21 cellular contexts compared by ENCODE assay signal in the genomic region with DNA sequence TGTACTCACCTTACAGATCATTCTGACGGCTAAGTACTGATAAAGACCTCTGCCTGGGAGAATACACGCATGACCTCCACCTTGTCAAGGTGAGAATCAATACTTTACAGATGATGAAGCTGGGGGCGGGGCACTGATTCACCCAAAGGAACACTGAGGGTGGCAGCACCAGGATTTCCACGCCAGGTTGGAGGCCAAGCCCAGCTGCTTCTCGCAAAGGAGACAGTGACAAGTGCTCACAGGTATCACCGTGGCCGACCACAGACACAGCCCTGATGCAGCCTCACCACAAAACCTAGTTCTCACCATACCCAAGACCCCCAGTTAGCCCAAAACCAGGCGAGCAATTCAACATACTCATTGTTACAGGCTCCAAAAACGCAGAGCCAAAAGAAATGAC.
"Had no signal": no experiment of that assay in that cellular context is flagged by ENCODE, and none has a peak within 500 bp of the region (broad histone marks: within the 10 kb centered on the region; RNA-seq: fewer than 3 reads in every experiment).

No MANE protein-coding gene starts in this region.

- H3K27ac ChIP-seq: heart right ventricle, neural progenitor cell, ovary, right lobe of liver, suprapubic skin, thyroid gland, upper lobe of left lung had no signal

- DNase-seq: effector memory CD8-positive, alpha-beta T cell; erythroblast; heart right ventricle; hypothalamus; kidney glomerular epithelial cell; mammary epithelial cell; naive thymus-derived CD8-positive, alpha-beta T cell; nucleus accumbens; ovary; right lobe of liver; stimulated activated CD4-positive, alpha-beta T cell treated with anti-CD3 and anti-CD28 coated beads, Interleukin-4, amount 100 ng/mL, for 1 hour; stimulated activated CD8-positive, alpha-beta memory T cell treated with anti-CD3 and anti-CD28 coated beads, Interleukin-4, amount 100 ng/mL, for 48 hours; stimulated activated naive CD8-positive, alpha-beta T cell treated with anti-CD3 and anti-CD28 coated beads, Interleukin-15, Interleukin-2, amounts not matched to agents 100 U/mL and 50 U/mL, for 24 hours; thyroid gland; upper lobe of left lung had no signal

- H3K36me3 ChIP-seq: heart right ventricle, neural progenitor cell, ovary, right lobe of liver, suprapubic skin, thyroid gland, upper lobe of left lung had no signal

- H3K27me3 ChIP-seq: neural progenitor cell, ovary, right lobe of liver, thyroid gland, upper lobe of left lung had no signal

- H3K4me1 ChIP-seq: heart right ventricle, neural progenitor cell, right lobe of liver had no signal

- H3K4me3 ChIP-seq: heart right ventricle, neural progenitor cell, ovary, right lobe of liver, suprapubic skin, thyroid gland, upper lobe of left lung had no signal

- H3K9me3 ChIP-seq: heart right ventricle, ovary, right lobe of liver, suprapubic skin, thyroid gland, upper lobe of left lung had no signal

- ATAC-seq: effector memory CD8-positive, alpha-beta T cell; heart right ventricle; naive thymus-derived CD8-positive, alpha-beta T cell; right lobe of liver; stimulated activated effector memory CD8-positive, alpha-beta T cell treated with anti-CD3 and anti-CD28 coated beads, Interleukin-12 subunit alpha, Interleukin-12 subunit beta, amount 100 ng/mL, for 72 hours; stimulated activated naive CD8-positive, alpha-beta T cell treated with anti-CD3 and anti-CD28 coated beads, Interleukin-15, Interleukin-2, amounts not matched to agents 100 U/mL and 50 U/mL, for 24 hours had no signal

- FAIRE-seq: colon, frontal cortex, islet of Langerhans had no signal
